ENCODE assay signal across 11 cellular contexts in the genomic region with DNA sequence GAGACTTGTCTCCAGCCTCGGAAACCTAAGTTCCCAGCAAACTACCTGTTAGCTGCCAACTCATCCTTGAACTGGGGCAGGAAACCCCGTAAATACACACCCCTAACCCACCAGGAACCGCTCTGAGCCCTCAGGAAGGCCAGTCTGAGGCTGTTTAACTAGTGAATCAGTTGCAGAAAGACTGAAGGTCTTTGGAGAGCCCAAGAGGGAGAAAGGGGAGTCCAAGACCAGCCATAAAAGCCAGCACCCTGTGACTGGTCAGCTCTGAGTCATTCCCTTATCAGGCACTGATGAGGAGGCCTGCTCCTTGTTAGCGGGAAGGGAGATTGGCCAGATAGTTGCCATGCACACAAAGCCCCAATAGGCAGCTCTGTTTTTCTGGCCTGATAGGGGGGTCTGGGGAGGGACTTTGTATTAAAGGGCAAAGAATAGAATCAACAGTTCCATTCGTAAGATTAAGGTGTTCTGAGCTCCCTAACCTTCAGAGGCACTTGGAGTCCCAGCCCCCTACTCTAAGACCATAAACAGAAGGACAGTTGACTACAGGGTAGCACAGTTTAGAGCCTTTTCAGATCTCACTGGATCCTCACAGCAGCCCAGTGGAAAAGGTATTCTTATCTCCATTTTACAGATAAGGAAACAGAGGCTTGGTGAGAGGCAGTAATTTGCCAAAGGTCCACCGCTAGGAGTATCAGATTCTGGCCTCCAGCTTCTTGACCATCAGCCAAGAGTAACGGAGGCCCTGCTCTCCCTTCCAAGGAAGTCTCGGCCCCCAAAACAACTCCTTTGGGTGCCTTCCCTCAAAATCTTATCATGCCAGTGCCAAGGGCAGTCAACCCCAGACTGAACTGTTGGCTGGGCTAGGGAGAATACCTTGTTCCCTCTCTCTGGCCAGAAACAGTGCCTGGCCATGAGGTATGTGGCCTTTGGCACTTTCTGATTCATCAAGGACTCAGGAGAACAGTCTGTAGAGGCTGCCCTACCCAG. TPM values are rescaled to one million over a fixed set of nuclear protein-coding genes. Genes with fewer than 3 reads are reported as not detected.
DNase-seq lines count a peak whose midpoint lies in the region; ATAC-seq, FAIRE-seq and TF ChIP-seq lines count a peak whose summit lies in the region.
"Had no signal": no experiment of that assay in that cellular context is flagged by ENCODE, and none has a peak within 500 bp of the region (broad histone marks: within the 10 kb centered on the region; RNA-seq: fewer than 3 reads in every experiment).

No MANE protein-coding gene starts in this region.

- H3K36me3 ChIP-seq in body of pancreas (replicated peaks in 1 of 2; ENCODE audit: insufficient read depth in 1 of 2, low read depth in 2 of 2) (no peaks in the 10 kb centered on the region), lung (ENCODE audit: control insufficient read depth in 2 of 2, insufficient read depth in 2 of 2, low read length in 2 of 2) (no peaks in the 10 kb centered on the region)

- H3K36me3 Mint-ChIP-seq in stimulated activated memory B cell treated with anti-CD40 and anti-IgM and Interleukin-4, amounts not matched to agents 10 μg/mL and 1 μg/mL and 100 μg/mL, for 72 hours: no peaks in the 10 kb centered on the region
- H3K36me3 Mint-ChIP-seq: CD4-positive, alpha-beta memory T cell had no signal

- peak overlapping the region; percentile 46 for H3K4me2 ChIP-seq in A549

- TF ChIP-seq CTCF in A549 (IDR thresholded peaks at IDR 0.05) (no peak), body of pancreas (IDR thresholded peaks at IDR 0.05) (no peak), lung (IDR thresholded peaks at IDR 0.05; ENCODE audit: control extremely low read depth, extremely low read depth) (no peak), GM10266 (IDR thresholded peaks at IDR 0.05; ENCODE audit: control insufficient read depth, insufficient read depth, low read depth, missing control alignments) (no peak)

- CTCF ChIA-PET in A549 (lab: Yijun Ruan, JAX): interaction anchor here (0.6 to 6.9 kb wide), 12 partner anchors 9 to 621 kb away, joined by 3 to 101 read pairs (median 3); partner anchors contain the start of genes KRT13, KRT15 and KRTAP4-5

- H3K27me3 Mint-ChIP-seq in stimulated activated memory B cell treated with anti-CD40 and anti-IgM and Interleukin-4, amounts not matched to agents 10 μg/mL and 1 μg/mL and 100 μg/mL, for 72 hours: peaks cover 79% of the 10 kb centered on the region

- H3K4me3 Mint-ChIP-seq in stimulated activated memory B cell treated with anti-CD40 and anti-IgM and Interleukin-4, amounts not matched to agents 10 μg/mL and 1 μg/mL and 100 μg/mL, for 72 hours: no peak overlapping the region

- intact Hi-C loops in body of pancreas (cut with DNase I): no loop called here

- POLR2A ChIA-PET in A549 (lab: Yijun Ruan, JAX): interaction anchor here (0.5 to 1.3 kb wide), 4 partner anchors 12 to 158 kb away, joined by 3 to 10 read pairs (median 4); partner anchors contain the start of gene KRT13

- no peak; the same call in 1 of the 2 replicates for TF ChIP-seq POLR2A in A549 (IDR thresholded peaks at IDR 0.05; ENCODE audit: low read length)
- no peak for TF ChIP-seq POLR2A in body of pancreas (IDR thresholded peaks at IDR 0.05)

- H3K4me3 ChIP-seq in A549 (no peak overlapping the region), body of pancreas (no peak overlapping the region), lung (no peak overlapping the region)

- peaks cover 15% of the 10 kb centered on the region for H3K4me1 Mint-ChIP-seq in stimulated activated memory B cell treated with anti-CD40 and anti-IgM and Interleukin-4, amounts not matched to agents 10 μg/mL and 1 μg/mL and 100 μg/mL, for 72 hours

- H3K9me3 Mint-ChIP-seq in stimulated activated memory B cell treated with anti-CD40 and anti-IgM and Interleukin-4, amounts not matched to agents 10 μg/mL and 1 μg/mL and 100 μg/mL, for 72 hours: no peaks in the 10 kb centered on the region
- H3K9me3 Mint-ChIP-seq: CD4-positive, alpha-beta memory T cell had no signal

- peaks cover 0 to 10% of the 10 kb centered on the region in 2 donors for H3K27me3 ChIP-seq in body of pancreas
- H3K27me3 ChIP-seq in lung (ENCODE audit: control insufficient read depth, insufficient read depth): no peaks in the 10 kb centered on the region

- H3K4me1 ChIP-seq in A549: peaks cover 29% of the 10 kb centered on the region
- peaks cover 22% of the 10 kb centered on the region for H3K4me1 ChIP-seq in body of pancreas
- peaks cover 0 to 3% of the 10 kb centered on the region in 2 donors for H3K4me1 ChIP-seq in lung (ENCODE audit: control insufficient read depth in 2 of 2, insufficient read depth in 2 of 2, low read length in 2 of 2)

- peak; percentile 85 for FAIRE-seq in A549 (lab: Jason Lieb, UNC)

- no peak overlapping the region for H3K27ac Mint-ChIP-seq in stimulated activated memory B cell treated with anti-CD40 and anti-IgM and Interleukin-4, amounts not matched to agents 10 μg/mL and 1 μg/mL and 100 μg/mL, for 72 hours
- H3K27ac Mint-ChIP-seq: CD4-positive, alpha-beta memory T cell had no signal

- WGBS in A549 (ENCODE audit: missing lambda C conversion rate): 36% methylated on average over 8 of the region's 8 CpGs
- 50 to 55% methylated on average over 7 to 8 of the region's 8 CpGs for WGBS in body of pancreas, 2 donors
- WGBS in lung, 2 donors: 68 to 81% methylated on average over 8 of the region's 8 CpGs

- peak; percentile 82 to 95 for ATAC-seq in A549
- peak; percentile 28 for ATAC-seq in body of pancreas
- peak; percentile 28 for ATAC-seq in lung (ENCODE audit: insufficient read depth, low FRiP score)
- ATAC-seq in stimulated activated memory B cell treated with anti-CD40 and anti-IgM and Interleukin-4, amounts not matched to agents 10 μg/mL and 1 μg/mL and 100 μg/mL, for 72 hours: no peak

- H3K27ac ChIP-seq in A549 (peak overlapping the region; percentile 59 to 83), body of pancreas (peak overlapping the region in 1 of 4 donors; percentile 45), lung (ENCODE audit: low read depth in 1 of 2, low read length in 1 of 2) (peak overlapping the region in 1 of 2 donors; percentile 46)

- TF ChIP-seq EP300 in A549 (IDR thresholded peaks at IDR 0.05): no peak

- TF ChIP-seq RAD21 in A549 (conservative IDR thresholded peaks at IDR 0.05 in 1 of 2, IDR thresholded peaks at IDR 0.05 in 1 of 2): no peak

- DNase-seq in A549 (ENCODE audit: low read depth in 1 of 2, low spot score in 1 of 2) (peak; percentile 85 to 89), HT1080 (ENCODE audit: low read depth) (peak; percentile 92), body of pancreas (no peak), lung (ENCODE audit: low spot score) (no peak), SHP77 treated with DMSO at 0.1 percent for 48 hours (lab: John Stamatoyannopoulos, UW) (no peak), cerebellar cortex (ENCODE audit: low spot score) (no peak), GM10266 (ENCODE audit: extremely low spot score) (no peak)
- DNase-seq: anterior cingulate cortex; CD4-positive, alpha-beta memory T cell; T-helper 1 cell had no signal

- no peaks in the 10 kb centered on the region for H3K9me3 ChIP-seq in A549
- H3K9me3 ChIP-seq in body of pancreas: no peaks in the 10 kb centered on the region
- H3K9me3 ChIP-seq in lung (ENCODE audit: control insufficient read depth in 2 of 2, insufficient read depth in 1 of 2, low read length in 1 of 2): peaks cover 0 to 2% of the 10 kb centered on the region in 2 donors

RNA-seq across cellular contexts. Expression of gene KRT19, which starts 2.2 kb away (rescaled TPM):
- polyA plus RNA-seq in A549 (2011; rRNA removed) (23.8 and 26.2 TPM in 2 replicates), A549 (2017; fragmentation: RNase III; extraction: RNeasy Plus Mini Kit Qiagen cat#74134 plus additional on column Dnase treatment) (27.8 to 31.2 TPM (median 29.9 TPM) in 3 replicates), lung (100 to 1,000 TPM; 637 to 811 TPM)
- 36.8 and 37.2 TPM in 2 replicates for polyA plus RNA-seq in A549 (2012; cell fraction: cytosol; rRNA removed)
- polyA plus RNA-seq in A549 (2012; cell fraction: nucleus; rRNA removed): 83.7 and 109 TPM in 2 replicates
- polyA minus RNA-seq in A549 (2011; rRNA and poly(A)+ RNA removed): 22.9 and 27.2 TPM in 2 replicates
- 0.13 and 0.72 TPM in 2 replicates for total RNA-seq in HT1080 (2014; rRNA removed; shearing (Covaris generic))
- polyA plus RNA-seq in HT1080 (2015; cell fraction: cytosol; rRNA removed): 0.12 and 0.15 TPM in 2 replicates
- polyA plus RNA-seq in HT1080 (2015; cell fraction: nucleus; rRNA removed): not detected in 2 replicates
- total RNA-seq in body of pancreas (100 to 1,000 TPM in 1 of 2 donors, 10 to 100 TPM in 1; 77.5 to 121 TPM), lung (100 to 1,000 TPM; 495 to 770 TPM)
- total RNA-seq: CD4-positive, alpha-beta memory T cell had no signal
- polyA plus RNA-seq: CD4-positive, alpha-beta memory T cell had no signal

RNA-seq across cellular contexts. Expression of gene KRT15, which starts 11.7 kb away (rescaled TPM):
- polyA plus RNA-seq in A549 (2011; rRNA removed) (2.1 and 2.6 TPM in 2 replicates), A549 (2017; fragmentation: RNase III; extraction: RNeasy Plus Mini Kit Qiagen cat#74134 plus additional on column Dnase treatment) (0.54 to 1.4 TPM (median 0.62 TPM) in 3 replicates), lung (10 to 100 TPM; 15.2 to 33.6 TPM)
- polyA plus RNA-seq in A549 (2012; cell fraction: cytosol; rRNA removed): 2.3 and 3.1 TPM in 2 replicates
- polyA plus RNA-seq in A549 (2012; cell fraction: nucleus; rRNA removed): 3.9 and 4.0 TPM in 2 replicates
- 0.15 and 0.74 TPM in 2 replicates for polyA minus RNA-seq in A549 (2011; rRNA and poly(A)+ RNA removed)
- 6.8 and 10.9 TPM in 2 replicates for total RNA-seq in HT1080 (2014; rRNA removed; shearing (Covaris generic))
- 35.6 and 38.9 TPM in 2 replicates for polyA plus RNA-seq in HT1080 (2015; cell fraction: cytosol; rRNA removed)
- polyA plus RNA-seq in HT1080 (2015; cell fraction: nucleus; rRNA removed): 65.4 and 66.6 TPM in 2 replicates
- total RNA-seq in body of pancreas (under 1 TPM in 1 of 2 donors, not detected in 1; 0.52 TPM), lung (10 to 100 TPM; 20.4 to 51.7 TPM)
- total RNA-seq: CD4-positive, alpha-beta memory T cell had no signal
- polyA plus RNA-seq: CD4-positive, alpha-beta memory T cell had no signal

RNA-seq across cellular contexts. Expression of gene KRT13, which starts 24.9 kb away (rescaled TPM):
- polyA plus RNA-seq in A549 (2011; rRNA removed): 0.06 and 0.08 TPM in 2 replicates
- polyA plus RNA-seq in A549 (2012; cell fraction: cytosol; rRNA removed): 0.03 and 0.05 TPM in 2 replicates
- polyA plus RNA-seq in A549 (2012; cell fraction: nucleus; rRNA removed): 0.17 TPM in 1 of 2 replicates, not detected in the other
- not detected in 3 replicates for polyA plus RNA-seq in A549 (2017; fragmentation: RNase III; extraction: RNeasy Plus Mini Kit Qiagen cat#74134 plus additional on column Dnase treatment)
- not detected in 2 replicates for polyA minus RNA-seq in A549 (2011; rRNA and poly(A)+ RNA removed)
- total RNA-seq in HT1080 (2014; rRNA removed; shearing (Covaris generic)): not detected in 2 replicates
- not detected in 2 replicates for polyA plus RNA-seq in HT1080 (2015; cell fraction: cytosol; rRNA removed)
- not detected in 2 replicates for polyA plus RNA-seq in HT1080 (2015; cell fraction: nucleus; rRNA removed)
- not detected for total RNA-seq in body of pancreas
- 10 to 100 TPM in 1 of 2 donors, 1 to 10 TPM in 1; 7.9 to 11.6 TPM for total RNA-seq in lung
- 10 to 100 TPM in 1 of 2 donors, 1 to 10 TPM in 1; 4.0 to 16.1 TPM for polyA plus RNA-seq in lung
- total RNA-seq: CD4-positive, alpha-beta memory T cell had no signal
- polyA plus RNA-seq: CD4-positive, alpha-beta memory T cell had no signal

RNA-seq across cellular contexts. Expression of gene KRT36, which starts 40.6 kb away (rescaled TPM):
- polyA plus RNA-seq in A549 (2011; rRNA removed) (not detected in 2 replicates), A549 (2017; fragmentation: RNase III; extraction: RNeasy Plus Mini Kit Qiagen cat#74134 plus additional on column Dnase treatment) (not detected in 3 replicates), lung (under 1 TPM in 1 of 2 donors, not detected in 1; 0.02 TPM)
- not detected in 2 replicates for polyA plus RNA-seq in A549 (2012; cell fraction: cytosol; rRNA removed)
- polyA plus RNA-seq in A549 (2012; cell fraction: nucleus; rRNA removed): not detected in 2 replicates
- polyA minus RNA-seq in A549 (2011; rRNA and poly(A)+ RNA removed): not detected in 2 replicates
- not detected in 2 replicates for total RNA-seq in HT1080 (2014; rRNA removed; shearing (Covaris generic))
- not detected in 2 replicates for polyA plus RNA-seq in HT1080 (2015; cell fraction: cytosol; rRNA removed)
- polyA plus RNA-seq in HT1080 (2015; cell fraction: nucleus; rRNA removed): not detected in 2 replicates
- total RNA-seq in body of pancreas (not detected), lung (not detected)
- total RNA-seq: CD4-positive, alpha-beta memory T cell had no signal
- polyA plus RNA-seq: CD4-positive, alpha-beta memory T cell had no signal

RNA-seq across cellular contexts. Expression of gene KRT9, which starts 41.5 kb away (rescaled TPM):
- polyA plus RNA-seq in A549 (2011; rRNA removed): not detected in 2 replicates
- polyA plus RNA-seq in A549 (2012; cell fraction: cytosol; rRNA removed): not detected in 2 replicates
- not detected in 2 replicates for polyA plus RNA-seq in A549 (2012; cell fraction: nucleus; rRNA removed)
- polyA plus RNA-seq in A549 (2017; fragmentation: RNase III; extraction: RNeasy Plus Mini Kit Qiagen cat#74134 plus additional on column Dnase treatment): not detected in 3 replicates
- polyA minus RNA-seq in A549 (2011; rRNA and poly(A)+ RNA removed): not detected in 2 replicates
- total RNA-seq in HT1080 (2014; rRNA removed; shearing (Covaris generic)): not detected in 2 replicates
- polyA plus RNA-seq in HT1080 (2015; cell fraction: cytosol; rRNA removed): not detected in 2 replicates
- not detected in 2 replicates for polyA plus RNA-seq in HT1080 (2015; cell fraction: nucleus; rRNA removed)
- not detected for total RNA-seq in body of pancreas
- total RNA-seq in lung: not detected
- not detected for polyA plus RNA-seq in lung
- total RNA-seq: CD4-positive, alpha-beta memory T cell had no signal
- polyA plus RNA-seq: CD4-positive, alpha-beta memory T cell had no signal

Comparison
In these comparisons a context has a peak if more than half of its experiments do, and no peak if none do; other contexts are left out.
1. DNase-seq: peak in A549 (2 of 2) and HT1080 (single experiment); none in body of pancreas (0 of 4), lung (single experiment), SHP77 treated with DMSO at 0.1 percent for 48 hours (single experiment), cerebellar cortex (single experiment) and GM10266 (single experiment).
2. RNA of gene KRT19, which starts 2.2 kb away (total RNA-seq): 495 to 770 TPM in lung and 77.5 to 121 TPM in body of pancreas; 0.13 to 0.72 TPM in HT1080; every median in the first group is over 10 times any median in the second.